ENCODE assay signal across 24 cellular contexts in the genomic region with DNA sequence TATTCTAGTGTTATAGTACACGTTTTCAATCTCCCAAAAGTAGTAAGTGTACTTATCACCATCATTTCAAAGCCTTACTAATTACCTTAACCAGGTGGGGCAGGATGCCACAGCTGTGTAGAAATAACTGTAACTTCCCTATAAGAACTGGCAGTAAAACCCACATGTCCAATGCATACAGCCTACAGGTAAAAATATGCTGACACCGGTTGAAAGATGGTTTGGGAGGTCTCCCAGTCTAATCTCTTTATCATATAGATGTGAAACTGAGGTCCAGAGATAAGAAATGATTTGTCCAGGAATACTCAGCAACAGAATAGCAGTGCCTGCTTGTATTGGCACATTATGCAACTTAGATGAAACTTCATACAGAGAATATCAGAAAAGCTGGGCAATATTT.
DNase-seq lines count a peak whose midpoint lies in the region; ATAC-seq, FAIRE-seq and TF ChIP-seq lines count a peak whose summit lies in the region.
"Had no signal": no experiment of that assay in that cellular context is flagged by ENCODE, and none has a peak within 500 bp of the region (broad histone marks: within the 10 kb centered on the region; RNA-seq: fewer than 3 reads in every experiment).

No MANE protein-coding gene starts in this region.

- H3K4me1 ChIP-seq in HepG2 (ENCODE audit: insufficient read depth, low read length) (no peaks in the 10 kb centered on the region), right lobe of liver (no peaks in the 10 kb centered on the region), KMS-11 (ENCODE audit: low read depth, poor library complexity, severe bottlenecking) (peaks cover 10% of the 10 kb centered on the region), OCI-LY7 (ENCODE audit: insufficient read depth, low read length, poor library complexity, severe bottlenecking) (peaks cover 12% of the 10 kb centered on the region)
- H3K4me1 ChIP-seq: BE2C, BLaER1, Caco-2 had no signal

- TF ChIP-seq CTCF in HepG2 (CRISPR knock-in tag; IDR thresholded peaks at IDR 0.05) (no peak), right lobe of liver (IDR thresholded peaks at IDR 0.05) (no peak), KMS-11 (conservative IDR thresholded peaks at IDR 0.05; ENCODE audit: low read depth, low read length) (no peak), OCI-LY7 (conservative IDR thresholded peaks at IDR 0.05; ENCODE audit: low read length) (no peak)
- no peak for TF ChIP-seq CTCF in CD4-positive, alpha-beta T cell (IDR thresholded peaks at IDR 0.05)

- H3K36me3 ChIP-seq in HepG2 (replicated peaks in 1 of 2; ENCODE audit: control insufficient read depth in 1 of 2, insufficient read depth in 2 of 2, low read length in 2 of 2) (no peaks in the 10 kb centered on the region), right lobe of liver (no peaks in the 10 kb centered on the region), KMS-11 (ENCODE audit: insufficient read depth) (no peaks in the 10 kb centered on the region), OCI-LY7 (ENCODE audit: insufficient read depth, low read length) (no peaks in the 10 kb centered on the region; the same call in 1 of the 2 replicates)
- H3K36me3 ChIP-seq: BE2C, BLaER1 had no signal

- no peak overlapping the region for H3K27ac Mint-ChIP-seq in CD4-positive, alpha-beta T cell
- H3K27ac Mint-ChIP-seq: CD14-positive monocyte; CD4-positive, CD25-positive, alpha-beta regulatory T cell; CD8-positive, alpha-beta T cell had no signal

- no peak overlapping the region for H3K4me3 Mint-ChIP-seq in CD4-positive, alpha-beta T cell
- H3K4me3 Mint-ChIP-seq: CD14-positive monocyte; CD4-positive, CD25-positive, alpha-beta regulatory T cell; CD8-positive, alpha-beta T cell had no signal

- FAIRE-seq in HepG2 (lab: Jason Lieb, UNC) = no peak
- FAIRE-seq: A204.1, D721Med, G401.6, GM12891, GM19239 had no signal

- CTCF ChIA-PET in HepG2 (lab: Yijun Ruan, JAX; ENCODE audit: low intra/inter-chr PET ratio, low total read pairs) (no interaction called here), OCI-LY7 (lab: Charles Lee; ENCODE audit: unreplicated experiment) (no interaction called here)
- CTCF ChIA-PET in CD4-positive, alpha-beta T cell (lab: Charles Lee) = no interaction called here

- H3K36me3 Mint-ChIP-seq in CD4-positive, alpha-beta T cell (ENCODE audit: low read depth) = no peaks in the 10 kb centered on the region
- H3K36me3 Mint-ChIP-seq: CD14-positive monocyte; CD4-positive, CD25-positive, alpha-beta regulatory T cell; CD8-positive, alpha-beta T cell had no signal

- H3K4me3 ChIP-seq in HepG2 (replicated peaks in 1 of 3; ENCODE audit: insufficient read depth in 1 of 3, low read depth in 2 of 3, low read length in 3 of 3) (no peak overlapping the region), right lobe of liver (no peak overlapping the region), KMS-11 (IDR thresholded peaks at IDR 0.05; ENCODE audit: insufficient read depth, low read depth, low read length) (no peak overlapping the region), OCI-LY7 (ENCODE audit: low read depth, low read length, poor library complexity, severe bottlenecking) (no peak overlapping the region)
- H3K4me3 ChIP-seq: BLaER1 had no signal

- no peak overlapping the region for H3K4me2 ChIP-seq in HepG2 (ENCODE audit: low read depth, low read length)
- H3K4me2 ChIP-seq in KMS-11 = peak overlapping the region; percentile 19; the same call in 1 of the 2 replicates
- 0 out of 2 replicates have a peak overlapping the region, but pooled peaks have one; percentile 5 for H3K4me2 ChIP-seq in OCI-LY7 (ENCODE audit: low read length)
- H3K4me2 ChIP-seq: BLaER1 had no signal

- H3K27me3 Mint-ChIP-seq in CD4-positive, alpha-beta T cell = no peaks in the 10 kb centered on the region
- H3K27me3 Mint-ChIP-seq: CD4-positive, CD25-positive, alpha-beta regulatory T cell had no signal

- H4K20me1 ChIP-seq in HepG2 (ENCODE audit: insufficient read depth, low read length) = no peaks in the 10 kb centered on the region
- no peaks in the 10 kb centered on the region for H4K20me1 ChIP-seq in KMS-11 (ENCODE audit: insufficient read depth)
- H4K20me1 ChIP-seq in OCI-LY7 (ENCODE audit: insufficient read depth, low read length) = no peaks in the 10 kb centered on the region
- H4K20me1 ChIP-seq: BLaER1 had no signal

- DNase-seq in HepG2 (ENCODE audit: low spot score) = no peak
- no peak for DNase-seq in right lobe of liver
- DNase-seq in OCI-LY7 (ENCODE audit: low spot score) = peak; percentile 38
- no peak for DNase-seq in epidermal melanocyte (ENCODE audit: insufficient read length, low spot score)
- no peak for DNase-seq in CD4-positive, alpha-beta T cell
- no peak for DNase-seq in A172 (ENCODE audit: low spot score)
- DNase-seq: AML-193; BE2C; C1 segment of cervical spinal cord; Caco-2; Calu3; CD4-positive, CD25-positive, alpha-beta regulatory T cell; CD8-positive, alpha-beta T cell; DMS79 treated with DMSO at 0.1 percent for 48 hours; GF-D8 had no signal

- POLR2A ChIA-PET in HepG2 (lab: Yijun Ruan, JAX) (no interaction called here), OCI-LY7 (lab: Charles Lee) (interaction anchor here (1.0 kb wide), 1 partner anchor 18 kb away, joined by 4 read pairs; no protein-coding TSS in a partner anchor)
- POLR2A ChIA-PET in CD4-positive, alpha-beta T cell (lab: Charles Lee) = no interaction called here

- H3K9me3 ChIP-seq in HepG2 (ENCODE audit: low read length) (peaks cover 25% of the 10 kb centered on the region), right lobe of liver (no peaks in the 10 kb centered on the region), OCI-LY7 (ENCODE audit: low read length) (peaks cover 16% of the 10 kb centered on the region; the same call in 1 of the 2 replicates)
- H3K9me3 ChIP-seq in CD4-positive, alpha-beta T cell (ENCODE audit: control insufficient read depth, low read length) = no peaks in the 10 kb centered on the region
- H3K9me3 ChIP-seq: BE2C had no signal

- H3K27ac ChIP-seq in HepG2 (ENCODE audit: extremely low read length, insufficient read depth, low read length) (no peak overlapping the region), right lobe of liver (no peak overlapping the region), KMS-11 (no peak overlapping the region), OCI-LY7 (ENCODE audit: low read depth, low read length, poor library complexity, severe bottlenecking) (no peak overlapping the region)
- H3K27ac ChIP-seq in CD4-positive, alpha-beta T cell (ENCODE audit: low read depth, low read length) = no peak overlapping the region
- H3K27ac ChIP-seq: 22Rv1, BLaER1 had no signal

- WGBS in HepG2 (ENCODE audit: low lambda C conversion rate) = 9% methylated on average over 2 of the region's 2 CpGs
- WGBS in right lobe of liver (ENCODE audit: insufficient coverage, low coverage, low lambda C conversion rate, missing lambda C conversion rate) = 48% methylated on average over 2 of the region's 2 CpGs

- TF ChIP-seq RAD21 in HepG2 (CRISPR knock-in tag; IDR thresholded peaks at IDR 0.05) = no peak

- H3K9ac ChIP-seq in HepG2 (ENCODE audit: insufficient read depth, low read depth, low read length) = no peak overlapping the region
- H3K9ac ChIP-seq in KMS-11 = no peak overlapping the region
- H3K9ac ChIP-seq: BLaER1 had no signal

- in situ Hi-C loops in HepG2 (cut with HindIII; ENCODE audit: extremely low pct_ligation_motif_present, low pct_unique_long_range_greater_than_20kb) = no loop called here

- no peaks in the 10 kb centered on the region for H3K79me2 ChIP-seq in HepG2 (ENCODE audit: insufficient read depth, low read length)
- H3K79me2 ChIP-seq in KMS-11 (ENCODE audit: insufficient read depth, low read depth) = no peaks in the 10 kb centered on the region
- H3K79me2 ChIP-seq in OCI-LY7 (ENCODE audit: insufficient read depth, low read depth, low read length) = no peaks in the 10 kb centered on the region

- BruUV-seq in HepG2 (replicated peaks; lab: Mats Ljungman, UMichigan) (no TSS peak), OCI-LY7 (replicated peaks; lab: Mats Ljungman, UMichigan) (no TSS peak)

- H3K9me3 Mint-ChIP-seq in CD4-positive, alpha-beta T cell = peaks cover 5% of the 10 kb centered on the region

- no peaks in the 10 kb centered on the region for H3K4me1 Mint-ChIP-seq in CD4-positive, alpha-beta T cell (ENCODE audit: low read depth)

- no peak for TF ChIP-seq POLR2A in HepG2 (IDR thresholded peaks at IDR 0.05; ENCODE audit: insufficient read depth in 1 of 2, low read depth in 2 of 2, low read length in 2 of 2)
- no peak for TF ChIP-seq POLR2A in right lobe of liver (IDR thresholded peaks at IDR 0.05)

- TF ChIP-seq EP300 in HepG2 (IDR thresholded peaks at IDR 0.05; ENCODE audit: low read depth in 2 of 2, low read length in 2 of 2) (no peak), HepG2 (CRISPR knock-in tag; IDR thresholded peaks at IDR 0.05; ENCODE audit: borderline replicate concordance) (no peak)

- no peaks in the 10 kb centered on the region for H3K9me2 ChIP-seq in OCI-LY7 (ENCODE audit: insufficient read depth, low read length)

- H3K27me3 ChIP-seq in HepG2 (ENCODE audit: control insufficient read depth in 1 of 2, insufficient read depth in 2 of 2, low read length in 2 of 2) (no peaks in the 10 kb centered on the region), right lobe of liver (no peaks in the 10 kb centered on the region), KMS-11 (ENCODE audit: insufficient read depth, low read depth) (no peaks in the 10 kb centered on the region)
- no peaks in the 10 kb centered on the region for H3K27me3 ChIP-seq in CD4-positive, alpha-beta T cell (ENCODE audit: control insufficient read depth, insufficient read depth, low read length)
- H3K27me3 ChIP-seq: BE2C, BLaER1 had no signal

- intact Hi-C loops in HepG2 (cut with micrococcal nuclease; ENCODE audit: unreplicated experiment) (no loop called here), right lobe of liver (cut with DNase I) (no loop called here), OCI-LY7 (cut with micrococcal nuclease; ENCODE audit: unreplicated experiment) (no loop called here)
- intact Hi-C loops in CD4-positive, alpha-beta T cell (cut with DNase I, micrococcal nuclease) = no loop called here

- ATAC-seq in HepG2 (no peak), right lobe of liver (no peak)
- no peak for ATAC-seq in CD4-positive, alpha-beta T cell (ENCODE audit: poor library complexity)
- ATAC-seq: CD8-positive, alpha-beta T cell had no signal

- no peak overlapping the region for H2AFZ ChIP-seq in HepG2 (ENCODE audit: low read length)
- no peak overlapping the region for H2AFZ ChIP-seq in KMS-11 (ENCODE audit: low read depth)
- peak overlapping the region; percentile 23; the same call in 1 of the 2 replicates for H2AFZ ChIP-seq in OCI-LY7 (ENCODE audit: low read length)

TF ChIP-seq in HepG2, 621 proteins besides CTCF, POLR2A, EP300 and RAD21:
- TF ChIP-seq ZNF337 (CRISPR knock-in tag; IDR thresholded peaks at IDR 0.05; ENCODE audit: borderline replicate concordance, low read depth) = no peak
- TF ChIP-seq MAFK (conservative IDR thresholded peaks at IDR 0.05 in 1 of 2, IDR thresholded peaks at IDR 0.05 in 1 of 2; ENCODE audit: low read length in 2 of 2) = peak; percentile 52 to 70; a peak in 2 of 4 replicates
